In the genomic region with DNA sequence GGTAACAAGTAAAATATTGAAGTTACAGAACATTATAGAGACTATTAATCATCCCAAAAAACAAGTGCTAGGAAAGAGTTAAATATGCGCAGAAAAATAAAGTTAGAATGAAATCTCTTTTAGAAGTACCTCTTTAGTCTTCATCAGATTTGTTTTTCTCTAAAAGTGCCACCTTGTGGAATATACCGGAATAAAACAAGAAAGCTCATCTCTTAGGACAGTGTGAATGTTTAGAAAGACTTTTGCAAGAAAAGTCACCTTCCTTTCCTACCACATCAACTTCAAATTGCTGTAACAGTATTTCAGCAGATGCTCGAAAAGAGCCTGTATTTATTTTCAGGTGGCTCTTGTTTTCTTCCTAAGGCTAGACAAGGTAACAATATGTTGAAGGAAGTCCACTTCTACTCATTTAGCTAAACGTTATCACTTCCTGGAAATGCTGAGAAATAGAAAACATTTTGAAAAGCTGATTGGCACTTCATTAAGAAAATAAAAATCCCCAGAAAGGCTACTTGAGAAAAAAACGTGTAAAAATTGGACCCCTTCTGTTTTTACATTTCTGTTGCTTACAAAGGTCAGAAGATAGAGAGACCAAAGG, we compare ENCODE assay signal across 8 cellular contexts. TPM values are rescaled to one million over a fixed set of nuclear protein-coding genes. Genes with fewer than 3 reads are reported as not detected.
DNase-seq lines count a peak whose midpoint lies in the region; ATAC-seq and TF ChIP-seq lines count a peak whose summit lies in the region.

No MANE protein-coding gene starts in this region.

- TF ChIP-seq CTCF in uterus (IDR thresholded peaks at IDR 0.05): peak in 2 of 4 experiments; percentile 8 to 23

- H3K27me3 ChIP-seq in adipocyte (replicated peaks; ENCODE audit: control insufficient read depth, insufficient read depth, low read length): no peaks in the 10 kb centered on the region
- no peaks in the 10 kb centered on the region for H3K27me3 ChIP-seq in uterus

- peaks cover 100% of the 10 kb centered on the region for H3K36me3 ChIP-seq in KOPT-K1 (ENCODE audit: insufficient read depth, low read length)
- H3K36me3 ChIP-seq in adipocyte (ENCODE audit: control insufficient read depth, insufficient read depth, low read length, severe bottlenecking): peaks cover 6% of the 10 kb centered on the region
- H3K36me3 ChIP-seq in uterus: no peaks in the 10 kb centered on the region

- H3K4me3 ChIP-seq in adipocyte (ENCODE audit: low read length) (no peak overlapping the region), uterus (no peak overlapping the region)

- intact Hi-C loops in uterus (cut with DNase I; ENCODE audit: low total_unique reads): loop anchor here (10.0 kb wide), 1 partner anchor 445 kb away; no protein-coding TSS in a partner anchor

- no peak for TF ChIP-seq POLR2A in uterus (IDR thresholded peaks at IDR 0.05)

- H3K4me1 ChIP-seq in adipocyte (ENCODE audit: control insufficient read depth, insufficient read depth, low read length) (peaks cover 34% of the 10 kb centered on the region), uterus (no peaks in the 10 kb centered on the region)

- H3K9me3 ChIP-seq in KOPT-K1 (ENCODE audit: insufficient read depth, low read length, poor library complexity, severe bottlenecking) (no peaks in the 10 kb centered on the region), adipocyte (ENCODE audit: control insufficient read depth, low read length) (no peaks in the 10 kb centered on the region), uterus (no peaks in the 10 kb centered on the region)

- ATAC-seq in HG03432 (IDR thresholded peaks at IDR 0.05; ENCODE audit: unreplicated experiment): no peak

- no peak overlapping the region for H3K9ac ChIP-seq in adipocyte (ENCODE audit: low read length)

- H3K27ac ChIP-seq in KOPT-K1 (ENCODE audit: low read depth, low read length, poor library complexity, severe bottlenecking) (peak overlapping the region; percentile 2), uterus (no peak overlapping the region)

- DNase-seq in NCI-H1417 (lab: John Stamatoyannopoulos, UW): peak in 2 of 3 experiments; percentile 9 to 64
- no peak for DNase-seq in NCI-H1417 treated with DMSO at 0.1 percent for 48 hours (lab: John Stamatoyannopoulos, UW)
- DNase-seq in adipocyte (ENCODE audit: low read depth): peak; percentile 52
- DNase-seq in medulla oblongata (ENCODE audit: extremely low spot score): peak; percentile 64
- DNase-seq in uterus: no peak
- DNase-seq in Ammon's horn (ENCODE audit: low spot score): no peak

RNA-seq across cellular contexts. Expression of gene FAM133B, which starts 19.8 kb away (rescaled TPM):
- total RNA-seq in uterus: 10 to 100 TPM in 3 of 4 donors, 1 to 10 TPM in 1; 7.2 to 42.9 (median 34.3) TPM

Comparison
In these comparisons a context has a peak if more than half of its experiments do, and no peak if none do; other contexts are left out.
1. DNase-seq: peak in NCI-H1417 (2 of 3), adipocyte (single experiment) and medulla oblongata (single experiment); none in NCI-H1417 treated with DMSO at 0.1 percent for 48 hours (single experiment), uterus (0 of 2) and Ammon's horn (single experiment).